Comparison of ENCODE assay signal across 18 cellular contexts in the genomic region with DNA sequence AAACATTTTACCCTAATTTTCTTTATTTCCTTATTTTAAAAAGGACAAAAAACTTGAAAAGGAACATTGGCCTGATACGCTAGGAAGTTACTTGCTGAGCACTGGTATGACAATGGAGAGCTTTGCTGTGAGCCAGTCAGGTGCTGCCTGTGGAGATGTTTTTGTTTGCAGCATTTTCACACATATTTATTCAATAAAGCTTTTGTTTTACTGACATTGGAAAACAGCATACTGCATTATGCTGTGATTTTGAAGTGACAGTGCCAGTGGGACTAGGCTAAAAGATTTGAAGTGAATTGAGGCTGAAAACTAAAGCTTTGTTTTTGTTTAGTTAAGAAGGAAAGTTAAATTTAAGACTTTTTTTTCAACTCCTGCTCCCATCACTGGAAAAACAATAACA.
"Had no signal": no experiment of that assay in that cellular context is flagged by ENCODE, and none has a peak within 500 bp of the region (broad histone marks: within the 10 kb centered on the region; RNA-seq: fewer than 3 reads in every experiment).

No MANE protein-coding gene starts in this region.

- H3K27ac Mint-ChIP-seq: activated CD4-positive, alpha-beta T cell treated with anti-CD3 and anti-CD28 coated beads, Interleukin-2, amount 10 ng/mL, durations not matched to agents 24 days and 14 days; activated CD8-positive, alpha-beta T cell treated with anti-CD3 and anti-CD28 coated beads for 36 hours; activated T-cell treated with anti-CD3 and anti-CD28 coated beads, Interleukin-2, amount 50 U/mL, for 24 hours had no signal

- H2AFZ ChIP-seq: parathyroid adenoma had no signal

- H3K4me1 ChIP-seq: esophagus muscularis mucosa, gastroesophageal sphincter, parathyroid adenoma, tibial nerve had no signal

- H3K36me3 ChIP-seq: ascending aorta, esophagus muscularis mucosa, gastroesophageal sphincter, neutrophil, tibial nerve had no signal

- H3K79me2 ChIP-seq: parathyroid adenoma had no signal

- H3K4me3 Mint-ChIP-seq: activated CD4-positive, alpha-beta T cell treated with anti-CD3 and anti-CD28 coated beads, Interleukin-2, amount 10 ng/mL, durations not matched to agents 24 days and 14 days; activated CD8-positive, alpha-beta T cell treated with anti-CD3 and anti-CD28 coated beads for 36 hours; activated T-cell treated with anti-CD3 and anti-CD28 coated beads, Interleukin-2, amount 50 U/mL, for 24 hours had no signal

- H3K9me3 ChIP-seq: ascending aorta, neutrophil had no signal

- H3K27me3 ChIP-seq: ascending aorta, esophagus muscularis mucosa, gastroesophageal sphincter, neutrophil, tibial nerve had no signal

- H3K27ac ChIP-seq: ascending aorta, esophagus muscularis mucosa, gastroesophageal sphincter, neutrophil, parathyroid adenoma, tibial nerve had no signal

- H3K9me3 Mint-ChIP-seq: activated CD4-positive, alpha-beta T cell treated with anti-CD3 and anti-CD28 coated beads, Interleukin-2, amount 10 ng/mL, durations not matched to agents 24 days and 14 days had no signal

- ATAC-seq: activated CD8-positive, alpha-beta T cell treated with anti-CD3 and anti-CD28 coated beads for 36 hours; gastroesophageal sphincter had no signal

- H3K27me3 Mint-ChIP-seq: activated CD4-positive, alpha-beta T cell treated with anti-CD3 and anti-CD28 coated beads, Interleukin-2, amount 10 ng/mL, durations not matched to agents 24 days and 14 days had no signal

- H3K4me1 Mint-ChIP-seq: activated CD4-positive, alpha-beta T cell treated with anti-CD3 and anti-CD28 coated beads, Interleukin-2, amount 10 ng/mL, durations not matched to agents 24 days and 14 days had no signal

- H3K9ac ChIP-seq: parathyroid adenoma had no signal

- DNase-seq: activated CD4-positive, alpha-beta T cell treated with anti-CD3 and anti-CD28 coated beads, Interleukin-2, amount 10 ng/mL, durations not matched to agents 24 days and 14 days; activated CD8-positive, alpha-beta T cell treated with anti-CD3 and anti-CD28 coated beads for 36 hours; activated effector memory CD4-positive, alpha-beta T cell treated with Interleukin-2 at 50 U/mL for 16 hours; activated naive CD4-positive, alpha-beta T cell treated with anti-CD3 and anti-CD28 coated beads, Interleukin-2, amount 50 U/mL, for 16 hours; activated T-cell treated with anti-CD3 and anti-CD28 coated beads, Interleukin-2, amount 50 U/mL, for 24 hours; cortex of kidney; effector CD8-positive, alpha-beta T cell; stimulated activated CD4-positive, alpha-beta T cell treated with anti-CD3 and anti-CD28 coated beads, Interleukin-12 subunit alpha, Interleukin-12 subunit beta, amount 100 ng/mL, for 4 hours; stimulated activated CD4-positive, alpha-beta T cell treated with anti-CD3 and anti-CD28 coated beads, Interleukin-1b, Interleukin-23, amount 100 ng/mL, for 48 hours; stimulated activated CD8-positive, alpha-beta memory T cell treated with anti-CD3 and anti-CD28 coated beads, Interleukin-4, amount 100 ng/mL, for 48 hours; stimulated activated naive CD4-positive, alpha-beta T cell; T1000 had no signal

- H3K4me3 ChIP-seq: ascending aorta, esophagus muscularis mucosa, gastroesophageal sphincter, tibial nerve had no signal
